ENCODE assay signal across 1 cellular context in the genomic region with DNA sequence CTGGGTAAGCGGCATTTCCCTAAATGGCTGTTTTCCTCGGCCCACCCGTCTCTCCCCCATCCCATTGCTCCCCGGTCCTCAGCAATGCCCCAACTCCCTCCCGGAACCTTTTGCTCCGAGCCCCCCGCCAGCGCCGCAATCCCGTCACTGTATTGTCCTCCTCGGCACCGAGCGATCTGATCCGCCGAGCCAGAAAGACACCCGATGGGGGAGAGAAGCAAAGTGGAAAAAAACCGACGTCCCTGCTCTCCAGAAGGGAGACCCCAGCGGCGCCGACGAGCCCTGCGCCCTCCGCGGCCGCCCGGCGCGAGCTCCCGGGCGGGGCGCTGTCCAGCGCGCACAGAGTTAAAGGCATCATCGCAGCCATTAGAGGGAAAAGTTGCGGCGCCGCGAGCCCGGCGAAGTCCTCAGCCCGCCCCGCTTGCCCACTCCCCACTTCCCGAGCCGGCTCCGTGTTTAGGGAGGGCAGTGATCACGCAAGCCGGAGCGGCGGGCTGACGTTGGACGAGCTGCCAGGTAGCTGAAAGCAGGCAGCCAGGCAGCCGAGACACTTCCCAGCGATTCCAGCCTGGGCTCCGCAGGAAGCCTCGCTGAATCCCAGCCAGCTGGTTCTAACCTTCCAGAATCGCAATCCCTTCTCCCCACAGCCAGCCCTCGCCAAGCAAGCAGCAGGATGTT.
TF ChIP-seq lines count a peak whose summit lies in the region.

TSS of gene VSTM2A (plus strand) at position 435 of the 678 bp plus-strand sequence. CDS start 356 bp downstream, outside the sequence.

TF ChIP-seq in IMR-90, 13 proteins besides CTCF, POLR2A, EP300 and RAD21 (continued from another document):
- TF ChIP-seq ELK1 (IDR thresholded peaks at IDR 0.05; ENCODE audit: borderline replicate concordance, low read depth, low read length) (no peak), NFE2L2 (IDR thresholded peaks at IDR 0.05; ENCODE audit: low read depth, low read length) (no peak), SMC3 (IDR thresholded peaks at IDR 0.05; ENCODE audit: low read depth, low read length) (no peak), CEBPB (IDR thresholded peaks at IDR 0.05; ENCODE audit: low read depth, low read length) (no peak), MAZ (IDR thresholded peaks at IDR 0.05; ENCODE audit: borderline replicate concordance, low read depth, low read length) (no peak), RCOR1 (IDR thresholded peaks at IDR 0.05; ENCODE audit: insufficient replicate concordance, low read length) (no peak), FOS (IDR thresholded peaks at IDR 0.05; ENCODE audit: low read depth, low read length) (no peak), MXI1 (IDR thresholded peaks at IDR 0.05; ENCODE audit: borderline replicate concordance, low read depth, low read length) (no peak)
- TF ChIP-seq, protein P1, sequence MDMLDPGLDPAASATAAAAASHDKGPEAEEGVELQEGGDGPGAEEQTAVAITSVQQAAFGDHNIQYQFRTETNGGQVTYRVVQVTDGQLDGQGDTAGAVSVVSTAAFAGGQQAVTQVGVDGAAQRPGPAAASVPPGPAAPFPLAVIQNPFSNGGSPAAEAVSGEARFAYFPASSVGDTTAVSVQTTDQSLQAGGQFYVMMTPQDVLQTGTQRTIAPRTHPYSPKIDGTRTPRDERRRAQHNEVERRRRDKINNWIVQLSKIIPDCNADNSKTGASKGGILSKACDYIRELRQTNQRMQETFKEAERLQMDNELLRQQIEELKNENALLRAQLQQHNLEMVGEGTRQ (IDR thresholded peaks at IDR 0.05; ENCODE audit: low read depth, low read length), result no peak
